10 cellular contexts compared by ENCODE assay signal in genomic region chr19:53553159-53553558, GRCh38. TPM values are rescaled to one million over a fixed set of nuclear protein-coding genes. Genes with fewer than 3 reads are reported as not detected.
DNase-seq lines count a peak whose midpoint lies in the region; ATAC-seq and TF ChIP-seq lines count a peak whose summit lies in the region.
"Had no signal": no experiment of that assay in that cellular context is flagged by ENCODE, and none has a peak within 500 bp of the region (broad histone marks: within the 10 kb centered on the region; RNA-seq: fewer than 3 reads in every experiment).

No MANE protein-coding gene starts in this region.

- peak overlapping the region; percentile 88 for H3K27ac ChIP-seq in subcutaneous abdominal adipose tissue (ENCODE audit: low read depth, low read length)
- peak overlapping the region in 1 of 4 donors; percentile 81 for H3K27ac ChIP-seq in Peyer's patch
- H3K27ac ChIP-seq in testis = peak overlapping the region in 1 of 2 donors; percentile 88

- WGBS in testis, 2 donors = 87 to 91% methylated on average over 2 of the region's 2 CpGs

- no peaks in the 10 kb centered on the region for H3K9me3 ChIP-seq in T-helper 17 cell (ENCODE audit: control insufficient read depth, low read length, poor library complexity, severe bottlenecking)
- peaks cover 0 to 2% (median 0%) of the 10 kb centered on the region in 5 donors for H3K9me3 ChIP-seq in subcutaneous abdominal adipose tissue (ENCODE audit: control insufficient read depth in 5 of 5, low read length in 5 of 5)
- H3K9me3 ChIP-seq in Peyer's patch = no peaks in the 10 kb centered on the region
- no peaks in the 10 kb centered on the region for H3K9me3 ChIP-seq in testis
- H3K9me3 ChIP-seq: tibial artery had no signal

- H3K4me3 ChIP-seq in subcutaneous abdominal adipose tissue (ENCODE audit: low read depth in 1 of 5, low read length in 5 of 5) (peak overlapping the region in 2 of 5 donors; percentile 80 to 84), Peyer's patch (no peak overlapping the region), testis (no peak overlapping the region)

- H3K4me1 ChIP-seq in subcutaneous abdominal adipose tissue (ENCODE audit: control insufficient read depth in 5 of 5, insufficient read depth in 5 of 5, low read length in 5 of 5) = peaks cover 6 to 30% (median 21%) of the 10 kb centered on the region in 5 donors
- H3K4me1 ChIP-seq in Peyer's patch = peaks cover 0 to 5% (median 0%) of the 10 kb centered on the region in 4 donors
- H3K4me1 ChIP-seq in testis = no peaks in the 10 kb centered on the region

- no peak for DNase-seq in activated T-cell treated with anti-CD3 and anti-CD28 coated beads, Interleukin-2, amount 50 U/mL, for 24 hours
- DNase-seq in activated T-cell treated with anti-CD3 and anti-CD28 coated beads, Interleukin-2, amount 50 U/mL, for 48 hours = no peak
- DNase-seq in T-helper 17 cell (no peak), Peyer's patch (no peak), testis (no peak), NCI-H446 (lab: John Stamatoyannopoulos, UW) (no peak)
- DNase-seq in effector memory CD8-positive, alpha-beta T cell = no peak
- DNase-seq: right cardiac atrium, tibial artery had no signal

- H3K9ac ChIP-seq in subcutaneous abdominal adipose tissue (ENCODE audit: low read length in 5 of 5) = peak overlapping the region in 2 of 5 donors; percentile 60 to 81

- H3K27me3 Mint-ChIP-seq in activated T-cell treated with anti-CD3 and anti-CD28 coated beads, Interleukin-2, amount 50 U/mL, for 24 hours = no peaks in the 10 kb centered on the region
- H3K27me3 Mint-ChIP-seq in T-helper 17 cell = no peaks in the 10 kb centered on the region
- H3K27me3 Mint-ChIP-seq in effector memory CD8-positive, alpha-beta T cell = no peaks in the 10 kb centered on the region

- intact Hi-C loops in testis (cut with DNase I; ENCODE audit: low total_unique reads) = no loop called here

- H3K4me1 Mint-ChIP-seq in activated T-cell treated with anti-CD3 and anti-CD28 coated beads, Interleukin-2, amount 50 U/mL, for 24 hours (ENCODE audit: low read depth) = peaks cover 42% of the 10 kb centered on the region
- peaks cover 8% of the 10 kb centered on the region for H3K4me1 Mint-ChIP-seq in T-helper 17 cell
- H3K4me1 Mint-ChIP-seq in effector memory CD8-positive, alpha-beta T cell (ENCODE audit: low read depth in 2 of 2) = peaks cover 10 to 13% of the 10 kb centered on the region in 2 donors

- H3K27me3 ChIP-seq in subcutaneous abdominal adipose tissue (ENCODE audit: control insufficient read depth in 5 of 5, insufficient read depth in 4 of 5, low read length in 5 of 5) (peaks cover 0 to 2% (median 0%) of the 10 kb centered on the region in 5 donors), Peyer's patch (no peaks in the 10 kb centered on the region), testis (no peaks in the 10 kb centered on the region)
- H3K27me3 ChIP-seq: tibial artery had no signal

- no peak for ATAC-seq in T-helper 17 cell
- ATAC-seq in effector memory CD8-positive, alpha-beta T cell (replicated peaks) = no peak

- TF ChIP-seq POLR2A in Peyer's patch (IDR thresholded peaks at IDR 0.05) = no peak
- no peak for TF ChIP-seq POLR2A in testis (IDR thresholded peaks at IDR 0.05)

- peak overlapping the region; percentile 98 for H3K27ac Mint-ChIP-seq in activated T-cell treated with anti-CD3 and anti-CD28 coated beads, Interleukin-2, amount 50 U/mL, for 24 hours
- H3K27ac Mint-ChIP-seq in T-helper 17 cell = peak overlapping the region; percentile 97
- H3K27ac Mint-ChIP-seq in effector memory CD8-positive, alpha-beta T cell = peak overlapping the region; percentile 99

- H3K36me3 ChIP-seq in subcutaneous abdominal adipose tissue (ENCODE audit: control insufficient read depth in 5 of 5, insufficient read depth in 5 of 5, low read length in 5 of 5) = peaks cover 0 to 12% (median 5%) of the 10 kb centered on the region in 5 donors
- H3K36me3 ChIP-seq in Peyer's patch = no peaks in the 10 kb centered on the region
- H3K36me3 ChIP-seq in testis (ENCODE audit: low read depth, missing control alignments) = no peaks in the 10 kb centered on the region

- no peak for TF ChIP-seq CTCF in Peyer's patch (IDR thresholded peaks at IDR 0.05)
- no peak for TF ChIP-seq CTCF in testis (IDR thresholded peaks at IDR 0.05)

- peaks cover 83% of the 10 kb centered on the region for H3K36me3 Mint-ChIP-seq in activated T-cell treated with anti-CD3 and anti-CD28 coated beads, Interleukin-2, amount 50 U/mL, for 24 hours (ENCODE audit: low read depth)
- peaks cover 4% of the 10 kb centered on the region for H3K36me3 Mint-ChIP-seq in T-helper 17 cell (ENCODE audit: low read depth)
- H3K36me3 Mint-ChIP-seq in effector memory CD8-positive, alpha-beta T cell (ENCODE audit: insufficient read depth) = peaks cover 56% of the 10 kb centered on the region

- peaks cover 6% of the 10 kb centered on the region for H3K9me3 Mint-ChIP-seq in activated T-cell treated with anti-CD3 and anti-CD28 coated beads, Interleukin-2, amount 50 U/mL, for 24 hours
- H3K9me3 Mint-ChIP-seq in effector memory CD8-positive, alpha-beta T cell = no peaks in the 10 kb centered on the region

- H3K4me3 Mint-ChIP-seq in activated T-cell treated with anti-CD3 and anti-CD28 coated beads, Interleukin-2, amount 50 U/mL, for 24 hours = peak overlapping the region; percentile 89
- H3K4me3 Mint-ChIP-seq in T-helper 17 cell = peak overlapping the region; percentile 91
- peak overlapping the region; percentile 90 to 93 for H3K4me3 Mint-ChIP-seq in effector memory CD8-positive, alpha-beta T cell

RNA-seq across cellular contexts. Expression of gene ZNF331, which starts 15.2 kb away (rescaled TPM):
- total RNA-seq in T-helper 17 cell (100 to 1,000 TPM; 179 to 183 TPM), Peyer's patch (10 to 100 TPM in 3 of 4 donors, 1 to 10 TPM in 1; 6.8 to 35.5 (median 11.9) TPM), testis (10 to 100 TPM; 31.4 to 36.5 TPM)
- polyA plus RNA-seq in testis (ENCODE audit: insufficient read depth, low read depth, low replicate concordance) = 26.5 TPM

Comparison
In these comparisons a context has a peak if more than half of its experiments do, and no peak if none do; other contexts are left out.
1. RNA of gene ZNF331, which starts 15.2 kb away (total RNA-seq): 179 to 183 TPM in T-helper 17 cell; 31.4 to 36.5 TPM in testis and 6.8 to 35.5 TPM in Peyer's patch; every median in the first group is over 4 times any median in the second.
2. Peak in every context shown above with its lines, with median percentiles within 50 percentile points of each other: H3K27ac Mint-ChIP-seq and H3K4me3 Mint-ChIP-seq.